Comparison of ENCODE assay signal across 26 cellular contexts in genomic region chr4:110290511-110290910, GRCh38.
"Had no signal": no experiment of that assay in that cellular context is flagged by ENCODE, and none has a peak within 500 bp of the region (broad histone marks: within the 10 kb centered on the region; RNA-seq: fewer than 3 reads in every experiment).

No MANE protein-coding gene starts in this region.

- DNase-seq: stimulated activated CD4-positive, alpha-beta T cell treated with anti-CD3 and anti-CD28 coated beads, Interleukin-2, amount 100 ng/mL, for 48 hours; stimulated activated CD4-positive, alpha-beta T cell treated with anti-CD3 and anti-CD28 coated beads, Interleukin-4, amount 100 ng/mL, for 1 hour; stimulated activated CD4-positive, alpha-beta T cell treated with anti-CD3 and anti-CD28 coated beads, Interleukin-4, amount 100 ng/mL, for 24 hours; stimulated activated CD4-positive, alpha-beta T cell treated with anti-CD3 and anti-CD28 coated beads, Interleukin-4, amount 100 ng/mL, for 4 hours; stimulated activated CD8-positive, alpha-beta memory T cell treated with anti-CD3 and anti-CD28 coated beads, Interleukin-4, amount 100 ng/mL, for 48 hours; stimulated activated naive B cell treated with anti-CD40 and anti-IgM and Interleukin-4, amounts not matched to agents 10 μg/mL and 1 μg/mL and 100 μg/mL, for 72 hours; stimulated activated naive CD4-positive, alpha-beta T cell; stimulated activated naive CD4-positive, alpha-beta T cell treated with Interleukin-2 at 50 U/mL for 16 hours; stimulated activated naive CD8-positive, alpha-beta T cell treated with anti-CD3 and anti-CD28 coated beads, Interleukin-15, amount 100 ng/mL, for 72 hours; stimulated activated naive CD8-positive, alpha-beta T cell treated with anti-CD3 and anti-CD28 coated beads, Interleukin-15, Interleukin-2, amounts not matched to agents 100 U/mL and 50 U/mL, for 24 hours; stomach; substantia nigra; testis; thyroid gland; tibial artery; transverse colon; trophoblast cell; upper lobe of left lung; upper lobe of right lung; uterus had no signal

- H3K4me3 ChIP-seq: stomach, suprapubic skin, testis, thoracic aorta, thyroid gland, tibial artery, tibial nerve, transverse colon, upper lobe of left lung, upper lobe of right lung, uterus, vagina had no signal

- H3K36me3 ChIP-seq: stomach, suprapubic skin, thoracic aorta, thyroid gland, tibial artery, tibial nerve, transverse colon, upper lobe of left lung, upper lobe of right lung, uterus, vagina had no signal

- H3K4me1 ChIP-seq: stomach, suprapubic skin, testis, thyroid gland, tibial artery, tibial nerve, transverse colon, upper lobe of left lung, upper lobe of right lung, uterus had no signal

- ATAC-seq: stimulated activated effector memory CD8-positive, alpha-beta T cell treated with anti-CD3 and anti-CD28 coated beads, Interleukin-12 subunit alpha, Interleukin-12 subunit beta, amount 100 ng/mL, for 72 hours; stimulated activated memory B cell treated with anti-CD40 and anti-IgM and Interleukin-4, amounts not matched to agents 10 μg/mL and 1 μg/mL and 100 μg/mL, for 72 hours; stimulated activated naive B cell treated with anti-CD40 and anti-IgM and Interleukin-4, amounts not matched to agents 10 μg/mL and 1 μg/mL and 100 μg/mL, for 72 hours; stimulated activated naive CD8-positive, alpha-beta T cell treated with anti-CD3 and anti-CD28 coated beads, Interleukin-15, amount 100 ng/mL, for 72 hours; stimulated activated naive CD8-positive, alpha-beta T cell treated with anti-CD3 and anti-CD28 coated beads, Interleukin-15, Interleukin-2, amounts not matched to agents 100 U/mL and 50 U/mL, for 24 hours; upper lobe of right lung had no signal

- H3K27ac ChIP-seq: stomach, suprapubic skin, testis, thoracic aorta, thyroid gland, tibial artery, tibial nerve, transverse colon, upper lobe of left lung, upper lobe of right lung, uterus, vagina had no signal

- H3K9me3 ChIP-seq: stomach, suprapubic skin, testis, thoracic aorta, thyroid gland, tibial artery, tibial nerve, transverse colon, upper lobe of left lung, upper lobe of right lung, uterus, vagina had no signal

- H3K27me3 ChIP-seq: testis, thyroid gland, tibial artery, tibial nerve, transverse colon, upper lobe of left lung, upper lobe of right lung, uterus, vagina had no signal
